Comparison of ENCODE assay signal across 18 cellular contexts in the genomic region with DNA sequence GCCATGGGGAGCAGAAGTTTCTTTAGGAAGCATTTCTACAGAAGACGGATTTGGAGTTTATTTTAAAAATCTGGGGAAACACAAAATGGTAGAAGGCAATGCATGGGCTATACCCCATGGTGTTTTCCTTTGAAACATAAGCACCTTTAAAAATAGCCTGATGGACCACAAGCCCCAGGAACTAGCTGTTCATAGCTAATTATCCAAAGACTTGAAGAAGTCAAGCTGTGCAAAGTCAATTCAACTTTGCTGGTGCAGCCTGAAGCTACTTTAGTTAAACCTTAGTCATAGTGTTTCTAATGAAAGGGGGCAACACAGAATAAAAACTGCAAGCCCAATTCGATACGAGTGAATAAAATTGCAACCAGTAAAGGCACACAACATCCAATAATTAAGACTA.
DNase-seq lines count a peak whose midpoint lies in the region; ATAC-seq and TF ChIP-seq lines count a peak whose summit lies in the region.
"Had no signal": no experiment of that assay in that cellular context is flagged by ENCODE, and none has a peak within 500 bp of the region (broad histone marks: within the 10 kb centered on the region; RNA-seq: fewer than 3 reads in every experiment).

No MANE protein-coding gene starts in this region.

- ATAC-seq in HG02981 (IDR thresholded peaks at IDR 0.05; ENCODE audit: unreplicated experiment) (no peak), foreskin keratinocyte (no peak)
- ATAC-seq: A549; CD8-positive, alpha-beta T cell; Panc1 had no signal

- 55 to 74% (median 58%) methylated on average over 3 of the region's 3 CpGs for WGBS in adrenal gland, 4 donors

- no peaks in the 10 kb centered on the region for H3K36me3 ChIP-seq in NT2/D1 (ENCODE audit: insufficient read depth, insufficient read length, low read length)
- H3K36me3 ChIP-seq in iPS-20b (ENCODE audit: insufficient read depth, low read depth, low read length): no peaks in the 10 kb centered on the region
- H3K36me3 ChIP-seq in adrenal gland (replicated peaks in 1 of 2): no peaks in the 10 kb centered on the region
- H3K36me3 ChIP-seq: BLaER1 treated with 17β-estradiol and CSF1 and Interleukin-3, amounts not matched to agents 10 nM and 100 nM; SJCRH30 had no signal

- TF ChIP-seq CTCF in adrenal gland (IDR thresholded peaks at IDR 0.05) (no peak), foreskin keratinocyte (conservative IDR thresholded peaks at IDR 0.05) (no peak)

- TF ChIP-seq POLR2A in adrenal gland (IDR thresholded peaks at IDR 0.05): no peak

- H3K4me1 ChIP-seq in NT2/D1 (ENCODE audit: insufficient read depth, insufficient read length): no peaks in the 10 kb centered on the region
- peaks cover 19% of the 10 kb centered on the region for H3K4me1 ChIP-seq in iPS-20b (ENCODE audit: insufficient read depth, low read length)
- H3K4me1 ChIP-seq in adrenal gland (replicated peaks in 1 of 2): no peaks in the 10 kb centered on the region
- peaks cover 15% of the 10 kb centered on the region for H3K4me1 ChIP-seq in foreskin keratinocyte
- H3K4me1 ChIP-seq: A549; BLaER1 treated with 17β-estradiol and CSF1 and Interleukin-3, amounts not matched to agents 10 nM and 100 nM; SJCRH30 had no signal

- H3K4me3 ChIP-seq in NT2/D1 (ENCODE audit: insufficient read length, low read depth) (no peak overlapping the region), iPS-20b (ENCODE audit: low read length) (peak overlapping the region; percentile 21; the same call in 1 of the 2 replicates), adrenal gland (no peak overlapping the region)
- H3K4me3 ChIP-seq: A549; BLaER1 treated with 17β-estradiol and CSF1 and Interleukin-3, amounts not matched to agents 10 nM and 100 nM; SJCRH30 had no signal

- intact Hi-C loops in adrenal gland (cut with DNase I): no loop called here

- H3K9ac ChIP-seq in NT2/D1 (ENCODE audit: insufficient read length, low read depth): no peak overlapping the region
- no peak overlapping the region for H3K9ac ChIP-seq in iPS-20b (ENCODE audit: low read depth, low read length)
- H3K9ac ChIP-seq: BLaER1 treated with 17β-estradiol and CSF1 and Interleukin-3, amounts not matched to agents 10 nM and 100 nM had no signal

- H3K27me3 ChIP-seq in NT2/D1 (ENCODE audit: insufficient read depth, insufficient read length) (no peaks in the 10 kb centered on the region), iPS-20b (ENCODE audit: insufficient read depth, low read length) (no peaks in the 10 kb centered on the region), adrenal gland (no peaks in the 10 kb centered on the region), foreskin keratinocyte (no peaks in the 10 kb centered on the region)
- H3K27me3 ChIP-seq: BLaER1 treated with 17β-estradiol and CSF1 and Interleukin-3, amounts not matched to agents 10 nM and 100 nM; SJCRH30 had no signal

- H3K27ac ChIP-seq in iPS-20b (ENCODE audit: low read length) (no peak overlapping the region), adrenal gland (no peak overlapping the region), foreskin keratinocyte (no peak overlapping the region)
- H3K27ac ChIP-seq: A549; BLaER1 treated with 17β-estradiol and CSF1 and Interleukin-3, amounts not matched to agents 10 nM and 100 nM; SJCRH30 had no signal

- H3K9me3 ChIP-seq in NT2/D1 (ENCODE audit: insufficient read depth, low read length): peaks cover 49% of the 10 kb centered on the region; the same call in 1 of the 2 replicates
- H3K9me3 ChIP-seq in iPS-20b (ENCODE audit: insufficient read depth, low read depth, low read length): no peaks in the 10 kb centered on the region; the same call in 1 of the 2 replicates
- no peaks in the 10 kb centered on the region for H3K9me3 ChIP-seq in adrenal gland (replicated peaks in 1 of 3)
- H3K9me3 ChIP-seq: SJCRH30 had no signal

- peak; percentile 30 for DNase-seq in ELF-1 (ENCODE audit: low read depth, low spot score)
- peak; percentile 85 for DNase-seq in NCI-H146 treated with DMSO at 0.1 percent for 48 hours (lab: John Stamatoyannopoulos, UW; ENCODE audit: unreplicated experiment)
- peak; percentile 32 for DNase-seq in NT2/D1 (ENCODE audit: low read depth, low spot score)
- no peak for DNase-seq in adrenal gland
- DNase-seq in foreskin keratinocyte: no peak
- no peak for DNase-seq in NCI-H1092 treated with DMSO at 0.1 percent for 48 hours (lab: John Stamatoyannopoulos, UW)
- DNase-seq: CD8-positive, alpha-beta T cell; HCEC 1CT; MM.1S; NCI-H1092; NCI-H187 treated with DMSO at 0.1 percent for 48 hours; NCI-H510A treated with DMSO at 0.1 percent for 48 hours; SJCRH30 had no signal

Comparison
In these comparisons a context has a peak if more than half of its experiments do, and no peak if none do; other contexts are left out.
1. DNase-seq: peak in ELF-1 (single experiment), NCI-H146 treated with DMSO at 0.1 percent for 48 hours (single experiment) and NT2/D1 (single experiment); none in adrenal gland (0 of 7), foreskin keratinocyte (0 of 2) and NCI-H1092 treated with DMSO at 0.1 percent for 48 hours (single experiment).